ENCODE assay signal across 1 cellular context in the genomic region with DNA sequence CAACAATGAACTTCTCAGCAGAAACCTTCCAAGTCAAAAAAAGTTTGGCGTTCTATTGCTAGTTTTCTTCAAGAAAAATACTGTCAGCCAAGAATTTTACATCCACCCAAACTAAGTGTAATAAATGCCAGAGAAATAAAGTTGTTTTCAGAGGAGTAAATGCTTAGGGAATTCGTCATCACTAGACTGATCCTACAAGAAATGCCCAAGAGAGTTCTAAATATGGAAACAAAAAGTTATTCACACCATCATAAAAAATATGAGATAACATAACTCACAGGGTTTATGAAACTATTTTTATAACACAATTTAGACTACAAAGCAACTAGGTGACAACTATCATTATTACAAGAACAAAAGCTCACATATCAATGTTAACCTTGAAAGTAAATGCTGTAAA.
TF ChIP-seq lines count a peak whose summit lies in the region.

No MANE protein-coding gene starts in this region.

TF ChIP-seq in IMR-90, 13 proteins besides CTCF, POLR2A, EP300 and RAD21:
- TF ChIP-seq RCOR1 (IDR thresholded peaks at IDR 0.05; ENCODE audit: insufficient replicate concordance, low read length): no peak
- TF ChIP-seq, protein P1, sequence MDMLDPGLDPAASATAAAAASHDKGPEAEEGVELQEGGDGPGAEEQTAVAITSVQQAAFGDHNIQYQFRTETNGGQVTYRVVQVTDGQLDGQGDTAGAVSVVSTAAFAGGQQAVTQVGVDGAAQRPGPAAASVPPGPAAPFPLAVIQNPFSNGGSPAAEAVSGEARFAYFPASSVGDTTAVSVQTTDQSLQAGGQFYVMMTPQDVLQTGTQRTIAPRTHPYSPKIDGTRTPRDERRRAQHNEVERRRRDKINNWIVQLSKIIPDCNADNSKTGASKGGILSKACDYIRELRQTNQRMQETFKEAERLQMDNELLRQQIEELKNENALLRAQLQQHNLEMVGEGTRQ (IDR thresholded peaks at IDR 0.05; ENCODE audit: low read depth, low read length): no peak
- no peak for TF ChIP-seq NFE2L2 (IDR thresholded peaks at IDR 0.05; ENCODE audit: low read depth, low read length)
- TF ChIP-seq SMC3 (IDR thresholded peaks at IDR 0.05; ENCODE audit: low read depth, low read length): no peak
- no peak for TF ChIP-seq BHLHE40 (IDR thresholded peaks at IDR 0.05; ENCODE audit: low read depth, low read length)
- TF ChIP-seq MAFK (IDR thresholded peaks at IDR 0.05; ENCODE audit: low read depth, low read length): no peak
- no peak for TF ChIP-seq MXI1 (IDR thresholded peaks at IDR 0.05; ENCODE audit: borderline replicate concordance, low read depth, low read length)
- TF ChIP-seq, protein P2, sequence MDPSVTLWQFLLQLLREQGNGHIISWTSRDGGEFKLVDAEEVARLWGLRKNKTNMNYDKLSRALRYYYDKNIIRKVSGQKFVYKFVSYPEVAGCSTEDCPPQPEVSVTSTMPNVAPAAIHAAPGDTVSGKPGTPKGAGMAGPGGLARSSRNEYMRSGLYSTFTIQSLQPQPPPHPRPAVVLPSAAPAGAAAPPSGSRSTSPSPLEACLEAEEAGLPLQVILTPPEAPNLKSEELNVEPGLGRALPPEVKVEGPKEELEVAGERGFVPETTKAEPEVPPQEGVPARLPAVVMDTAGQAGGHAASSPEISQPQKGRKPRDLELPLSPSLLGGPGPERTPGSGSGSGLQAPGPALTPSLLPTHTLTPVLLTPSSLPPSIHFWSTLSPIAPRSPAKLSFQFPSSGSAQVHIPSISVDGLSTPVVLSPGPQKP (IDR thresholded peaks at IDR 0.05; ENCODE audit: borderline replicate concordance, low read depth, low read length): no peak
- TF ChIP-seq MAZ (IDR thresholded peaks at IDR 0.05; ENCODE audit: borderline replicate concordance, low read depth, low read length): no peak
- no peak for TF ChIP-seq FOS (IDR thresholded peaks at IDR 0.05; ENCODE audit: low read depth, low read length)
- TF ChIP-seq CHD1 (IDR thresholded peaks at IDR 0.05; ENCODE audit: low read depth, low read length): no peak
